In genomic region chr7:98215561-98216495, GRCh38 we compare ENCODE assay signal across 1 cellular context.
TF ChIP-seq lines count a peak whose summit lies in the region.

No MANE protein-coding gene starts in this region.

TF ChIP-seq in K562, 482 proteins besides CTCF, POLR2A, EP300 and RAD21 (continued from another document):
- TF ChIP-seq POLR2G (IDR thresholded peaks at IDR 0.05; ENCODE audit: low read depth, low read length) = 0 out of 2 replicates have a peak, but pooled peaks have one; percentile 37
- no peak for TF ChIP-seq RBM25 (IDR thresholded peaks at IDR 0.05; ENCODE audit: low read depth, low read length, severe bottlenecking)
- TF ChIP-seq DDX20 (tag; IDR thresholded peaks at IDR 0.05; ENCODE audit: low read depth) = no peak
- TF ChIP-seq GTF2F1 (IDR thresholded peaks at IDR 0.05; ENCODE audit: low read depth, low read length) = no peak
- TF ChIP-seq, protein P1, sequence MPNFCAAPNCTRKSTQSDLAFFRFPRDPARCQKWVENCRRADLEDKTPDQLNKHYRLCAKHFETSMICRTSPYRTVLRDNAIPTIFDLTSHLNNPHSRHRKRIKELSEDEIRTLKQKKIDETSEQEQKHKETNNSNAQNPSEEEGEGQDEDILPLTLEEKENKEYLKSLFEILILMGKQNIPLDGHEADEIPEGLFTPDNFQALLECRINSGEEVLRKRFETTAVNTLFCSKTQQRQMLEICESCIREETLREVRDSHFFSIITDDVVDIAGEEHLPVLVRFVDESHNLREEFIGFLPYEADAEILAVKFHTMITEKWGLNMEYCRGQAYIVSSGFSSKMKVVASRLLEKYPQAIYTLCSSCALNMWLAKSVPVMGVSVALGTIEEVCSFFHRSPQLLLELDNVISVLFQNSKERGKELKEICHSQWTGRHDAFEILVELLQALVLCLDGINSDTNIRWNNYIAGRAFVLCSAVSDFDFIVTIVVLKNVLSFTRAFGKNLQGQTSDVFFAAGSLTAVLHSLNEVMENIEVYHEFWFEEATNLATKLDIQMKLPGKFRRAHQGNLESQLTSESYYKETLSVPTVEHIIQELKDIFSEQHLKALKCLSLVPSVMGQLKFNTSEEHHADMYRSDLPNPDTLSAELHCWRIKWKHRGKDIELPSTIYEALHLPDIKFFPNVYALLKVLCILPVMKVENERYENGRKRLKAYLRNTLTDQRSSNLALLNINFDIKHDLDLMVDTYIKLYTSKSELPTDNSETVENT (CRISPR knock-in tag; IDR thresholded peaks at IDR 0.05) = no peak
